In the genomic region with DNA sequence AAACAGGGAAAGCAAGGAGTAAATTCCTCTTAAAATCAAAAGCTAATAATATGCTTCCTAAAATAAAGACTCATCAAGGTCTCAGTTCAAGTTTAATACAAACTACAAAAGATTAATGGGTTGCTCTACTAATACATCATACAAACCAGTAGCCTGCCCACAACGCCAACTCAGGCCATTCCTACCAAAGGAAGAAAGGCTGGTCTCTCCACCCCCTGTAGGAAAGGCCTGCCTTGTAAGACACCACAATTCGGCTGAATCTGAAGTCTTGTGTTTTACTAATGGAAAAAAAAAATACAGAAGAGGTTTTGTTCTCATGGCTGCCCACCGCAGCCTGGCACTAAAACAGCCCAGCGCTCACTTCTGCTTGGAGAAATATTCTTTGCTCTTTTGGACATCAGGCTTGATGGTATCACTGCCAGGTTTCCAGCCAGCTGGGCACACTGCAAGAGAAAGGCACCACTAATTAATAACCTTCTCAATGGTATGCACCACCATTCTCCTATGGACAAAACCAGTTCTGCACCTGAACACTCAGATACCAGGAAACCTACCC, we compare ENCODE assay signal across 1 cellular context.
A peak's percentile ranks its signal among the peaks of the same experiment; 100 is the strongest.
TF ChIP-seq lines count a peak whose summit lies in the region.

No MANE protein-coding gene starts in this region.

TF ChIP-seq in HepG2, 621 proteins besides CTCF, POLR2A, EP300 and RAD21:
- no peak for TF ChIP-seq MAZ (IDR thresholded peaks at IDR 0.05; ENCODE audit: borderline replicate concordance, low read depth, low read length)
- TF ChIP-seq MAZ (CRISPR knock-in tag; IDR thresholded peaks at IDR 0.05; ENCODE audit: low read depth) = no peak
- TF ChIP-seq ZNF781 (CRISPR knock-in tag; IDR thresholded peaks at IDR 0.05; ENCODE audit: borderline replicate concordance, not compliant biosample characterization) = no peak
- TF ChIP-seq DMTF1 (CRISPR knock-in tag; IDR thresholded peaks at IDR 0.05) = no peak
- no peak for TF ChIP-seq ZNF296 (CRISPR knock-in tag; conservative IDR thresholded peaks at IDR 0.05)
- no peak for TF ChIP-seq ZBTB3 (CRISPR knock-in tag; IDR thresholded peaks at IDR 0.05; ENCODE audit: borderline replicate concordance, low read depth)
- TF ChIP-seq ZFP36L1 (CRISPR knock-in tag; IDR thresholded peaks at IDR 0.05) = no peak
- TF ChIP-seq SIX1 (CRISPR knock-in tag; IDR thresholded peaks at IDR 0.05; ENCODE audit: borderline replicate concordance) = no peak
- TF ChIP-seq AHR (CRISPR knock-in tag; IDR thresholded peaks at IDR 0.05) = no peak
- TF ChIP-seq ZNF567 (CRISPR knock-in tag; IDR thresholded peaks at IDR 0.05; ENCODE audit: borderline replicate concordance) = no peak
- peak; percentile 8; the same call in 1 of the 2 replicates for TF ChIP-seq POLR2G (IDR thresholded peaks at IDR 0.05; ENCODE audit: low read depth, low read length)
- no peak for TF ChIP-seq PRDM4 (CRISPR knock-in tag; IDR thresholded peaks at IDR 0.05; ENCODE audit: borderline replicate concordance)
- no peak for TF ChIP-seq JUNB (CRISPR knock-in tag; IDR thresholded peaks at IDR 0.05; ENCODE audit: borderline replicate concordance)
- 0 out of 2 replicates have a peak, but pooled peaks have one; percentile 16 for TF ChIP-seq POLR2AphosphoS5 (IDR thresholded peaks at IDR 0.05; ENCODE audit: low read depth, low read length)
- TF ChIP-seq RBM22 (optimal IDR thresholded peaks at IDR 0.05; ENCODE audit: low read length) = peak; percentile 83
- TF ChIP-seq TAF1 (CRISPR knock-in tag; IDR thresholded peaks at IDR 0.05) = no peak
- TF ChIP-seq, protein P1, sequence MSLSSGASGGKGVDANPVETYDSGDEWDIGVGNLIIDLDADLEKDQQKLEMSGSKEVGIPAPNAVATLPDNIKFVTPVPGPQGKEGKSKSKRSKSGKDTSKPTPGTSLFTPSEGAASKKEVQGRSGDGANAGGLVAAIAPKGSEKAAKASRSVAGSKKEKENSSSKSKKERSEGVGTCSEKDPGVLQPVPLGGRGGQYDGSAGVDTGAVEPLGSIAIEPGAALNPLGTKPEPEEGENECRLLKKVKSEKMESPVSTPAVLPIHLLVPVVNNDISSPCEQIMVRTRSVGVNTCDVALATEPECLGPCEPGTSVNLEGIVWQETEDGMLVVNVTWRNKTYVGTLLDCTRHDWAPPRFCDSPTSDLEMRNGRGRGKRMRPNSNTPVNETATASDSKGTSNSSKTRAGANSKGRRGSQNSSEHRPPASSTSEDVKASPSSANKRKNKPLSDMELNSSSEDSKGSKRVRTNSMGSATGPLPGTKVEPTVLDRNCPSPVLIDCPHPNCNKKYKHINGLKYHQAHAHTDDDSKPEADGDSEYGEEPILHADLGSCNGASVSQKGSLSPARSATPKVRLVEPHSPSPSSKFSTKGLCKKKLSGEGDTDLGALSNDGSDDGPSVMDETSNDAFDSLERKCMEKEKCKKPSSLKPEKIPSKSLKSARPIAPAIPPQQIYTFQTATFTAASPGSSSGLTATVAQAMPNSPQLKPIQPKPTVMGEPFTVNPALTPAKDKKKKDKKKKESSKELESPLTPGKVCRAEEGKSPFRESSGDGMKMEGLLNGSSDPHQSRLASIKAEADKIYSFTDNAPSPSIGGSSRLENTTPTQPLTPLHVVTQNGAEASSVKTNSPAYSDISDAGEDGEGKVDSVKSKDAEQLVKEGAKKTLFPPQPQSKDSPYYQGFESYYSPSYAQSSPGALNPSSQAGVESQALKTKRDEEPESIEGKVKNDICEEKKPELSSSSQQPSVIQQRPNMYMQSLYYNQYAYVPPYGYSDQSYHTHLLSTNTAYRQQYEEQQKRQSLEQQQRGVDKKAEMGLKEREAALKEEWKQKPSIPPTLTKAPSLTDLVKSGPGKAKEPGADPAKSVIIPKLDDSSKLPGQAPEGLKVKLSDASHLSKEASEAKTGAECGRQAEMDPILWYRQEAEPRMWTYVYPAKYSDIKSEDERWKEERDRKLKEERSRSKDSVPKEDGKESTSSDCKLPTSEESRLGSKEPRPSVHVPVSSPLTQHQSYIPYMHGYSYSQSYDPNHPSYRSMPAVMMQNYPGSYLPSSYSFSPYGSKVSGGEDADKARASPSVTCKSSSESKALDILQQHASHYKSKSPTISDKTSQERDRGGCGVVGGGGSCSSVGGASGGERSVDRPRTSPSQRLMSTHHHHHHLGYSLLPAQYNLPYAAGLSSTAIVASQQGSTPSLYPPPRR (CRISPR knock-in tag; IDR thresholded peaks at IDR 0.05; ENCODE audit: borderline replicate concordance) = no peak
- peak; percentile 66 for TF ChIP-seq RBFOX2 (IDR thresholded peaks at IDR 0.05; ENCODE audit: low read depth, low read length)
- no peak for TF ChIP-seq ZNF20 (CRISPR knock-in tag; IDR thresholded peaks at IDR 0.05)
- TF ChIP-seq HMGXB4 (CRISPR knock-in tag; IDR thresholded peaks at IDR 0.05; ENCODE audit: borderline replicate concordance in 1 of 2, low read depth in 1 of 2) = no peak
- TF ChIP-seq SRSF9 (IDR thresholded peaks at IDR 0.05; ENCODE audit: borderline replicate concordance, insufficient read depth, low read depth, low read length, poor library complexity, severe bottlenecking) = no peak
- TF ChIP-seq ZNF160 (CRISPR knock-in tag; IDR thresholded peaks at IDR 0.05) = no peak
